9 cellular contexts compared by ENCODE assay signal in genomic region chr18:63022429-63023022, GRCh38.
DNase-seq lines count a peak whose midpoint lies in the region; ATAC-seq and TF ChIP-seq lines count a peak whose summit lies in the region.
"Had no signal": no experiment of that assay in that cellular context is flagged by ENCODE, and none has a peak within 500 bp of the region (broad histone marks: within the 10 kb centered on the region; RNA-seq: fewer than 3 reads in every experiment).

No MANE protein-coding gene starts in this region.

- H3K79me2 ChIP-seq in KMS-11 (ENCODE audit: insufficient read depth, low read depth) = no peaks in the 10 kb centered on the region

- peaks cover 4% of the 10 kb centered on the region for H3K36me3 Mint-ChIP-seq in activated CD8-positive, alpha-beta T cell treated with anti-CD3 and anti-CD28 coated beads for 36 hours (ENCODE audit: low read depth)
- H3K36me3 Mint-ChIP-seq in activated CD8-positive, alpha-beta T cell treated with anti-CD3 and anti-CD28 coated beads, Interleukin-2, amount 10 ng/mL, durations not matched to agents 7 days and 5 days (ENCODE audit: low read depth) = peaks cover 5% of the 10 kb centered on the region
- H3K36me3 Mint-ChIP-seq in endodermal cell (ENCODE audit: low read depth) = no peaks in the 10 kb centered on the region
- H3K36me3 Mint-ChIP-seq: CD4-positive, CD25-positive, alpha-beta regulatory T cell had no signal

- no peak overlapping the region for H3K4me3 Mint-ChIP-seq in activated CD8-positive, alpha-beta T cell treated with anti-CD3 and anti-CD28 coated beads for 36 hours
- H3K4me3 Mint-ChIP-seq in activated CD8-positive, alpha-beta T cell treated with anti-CD3 and anti-CD28 coated beads, Interleukin-2, amount 10 ng/mL, durations not matched to agents 7 days and 5 days = no peak overlapping the region
- no peak overlapping the region for H3K4me3 Mint-ChIP-seq in endodermal cell
- H3K4me3 Mint-ChIP-seq: CD4-positive, CD25-positive, alpha-beta regulatory T cell had no signal

- H3K9ac ChIP-seq in KMS-11 (no peak overlapping the region), endodermal cell (ENCODE audit: extremely low read depth, low read length, poor library complexity, severe bottlenecking) (no peak overlapping the region)

- CTCF ChIA-PET in activated CD8-positive, alpha-beta T cell treated with anti-CD3 and anti-CD28 coated beads for 36 hours (lab: Charles Lee) = interaction anchor here (0.7 to 1.9 kb wide), 18 partner anchors 9 to 320 kb away, joined by 3 to 15 read pairs (median 3); partner anchors contain the start of gene BCL2
- CTCF ChIA-PET in activated CD8-positive, alpha-beta T cell treated with anti-CD3 and anti-CD28 coated beads, Interleukin-2, amount 10 ng/mL, durations not matched to agents 7 days and 5 days (lab: Charles Lee) = interaction anchor here (0.8 to 7.5 kb wide), 5 partner anchors 10 to 420 kb away, joined by 3 to 144 read pairs (median 4); no protein-coding TSS in a partner anchor

- H3K27ac ChIP-seq in KMS-11 (no peak overlapping the region), endodermal cell (ENCODE audit: low read depth, low read length) (no peak overlapping the region), psoas muscle (no peak overlapping the region)

- H3K4me3 ChIP-seq in KMS-11 (IDR thresholded peaks at IDR 0.05; ENCODE audit: insufficient read depth, low read depth, low read length) = no peak overlapping the region
- no peak overlapping the region for H3K4me3 ChIP-seq in endodermal cell (ENCODE audit: low read length)
- no peak overlapping the region for H3K4me3 ChIP-seq in psoas muscle

- no peak overlapping the region for H2AFZ ChIP-seq in KMS-11 (ENCODE audit: low read depth)

- no peaks in the 10 kb centered on the region for H3K27me3 ChIP-seq in KMS-11 (ENCODE audit: insufficient read depth, low read depth)
- H3K27me3 ChIP-seq in endodermal cell (ENCODE audit: control insufficient read depth, insufficient read depth, low read length, poor library complexity, severe bottlenecking) = no peaks in the 10 kb centered on the region
- H3K27me3 ChIP-seq in psoas muscle (ENCODE audit: insufficient read depth in 3 of 3, low read length in 2 of 3) = no peaks in the 10 kb centered on the region

- H3K36me3 ChIP-seq in KMS-11 (ENCODE audit: insufficient read depth) (no peaks in the 10 kb centered on the region), endodermal cell (ENCODE audit: control insufficient read depth, insufficient read depth, low read length) (no peaks in the 10 kb centered on the region), psoas muscle (ENCODE audit: insufficient read depth in 1 of 2, low read depth in 1 of 2) (no peaks in the 10 kb centered on the region)

- H3K4me1 ChIP-seq in KMS-11 (ENCODE audit: low read depth, poor library complexity, severe bottlenecking) = peaks cover 7% of the 10 kb centered on the region
- no peaks in the 10 kb centered on the region for H3K4me1 ChIP-seq in endodermal cell (ENCODE audit: control insufficient read depth, insufficient read depth, low read length)
- no peaks in the 10 kb centered on the region for H3K4me1 ChIP-seq in psoas muscle

- peak; percentile 24 for DNase-seq in activated CD8-positive, alpha-beta T cell treated with anti-CD3 and anti-CD28 coated beads for 36 hours
- DNase-seq in activated CD8-positive, alpha-beta T cell treated with anti-CD3 and anti-CD28 coated beads, Interleukin-2, amount 10 ng/mL, durations not matched to agents 7 days and 5 days = no peak
- DNase-seq in endodermal cell = peak; percentile 91
- DNase-seq in psoas muscle = no peak
- DNase-seq in NCI-H146 (lab: John Stamatoyannopoulos, UW) = no peak
- no peak for DNase-seq in globus pallidus (ENCODE audit: low spot score)

- no peaks in the 10 kb centered on the region for H4K20me1 ChIP-seq in KMS-11 (ENCODE audit: insufficient read depth)

- 84% methylated on average over 16 to 26 of the region's 26 CpGs for WGBS in endodermal cell (ENCODE audit: insufficient coverage in 1 of 2, insufficient read length in 1 of 2), 2 experiments
- 65 to 76% (median 70%) methylated on average over 26 of the region's 26 CpGs for WGBS in psoas muscle, 3 donors

- H3K4me1 Mint-ChIP-seq in activated CD8-positive, alpha-beta T cell treated with anti-CD3 and anti-CD28 coated beads for 36 hours (ENCODE audit: low read depth) = no peaks in the 10 kb centered on the region
- no peaks in the 10 kb centered on the region for H3K4me1 Mint-ChIP-seq in activated CD8-positive, alpha-beta T cell treated with anti-CD3 and anti-CD28 coated beads, Interleukin-2, amount 10 ng/mL, durations not matched to agents 7 days and 5 days (ENCODE audit: low read depth)
- H3K4me1 Mint-ChIP-seq in endodermal cell = peaks cover 5% of the 10 kb centered on the region
- H3K4me1 Mint-ChIP-seq: CD4-positive, CD25-positive, alpha-beta regulatory T cell had no signal

- no peaks in the 10 kb centered on the region for H3K27me3 Mint-ChIP-seq in activated CD8-positive, alpha-beta T cell treated with anti-CD3 and anti-CD28 coated beads for 36 hours
- H3K27me3 Mint-ChIP-seq in activated CD8-positive, alpha-beta T cell treated with anti-CD3 and anti-CD28 coated beads, Interleukin-2, amount 10 ng/mL, durations not matched to agents 7 days and 5 days (ENCODE audit: low read depth) = peaks cover 15% of the 10 kb centered on the region
- H3K27me3 Mint-ChIP-seq in endodermal cell (ENCODE audit: insufficient read depth) = peaks cover 16% of the 10 kb centered on the region

- no peak overlapping the region for H3K4me2 ChIP-seq in KMS-11

- H3K9me3 ChIP-seq in endodermal cell (ENCODE audit: control insufficient read depth, low read length) = peaks cover 10% of the 10 kb centered on the region
- peaks cover 6% of the 10 kb centered on the region for H3K9me3 ChIP-seq in psoas muscle

- peak; percentile 55 for TF ChIP-seq CTCF in activated CD8-positive, alpha-beta T cell treated with anti-CD3 and anti-CD28 coated beads for 36 hours (IDR thresholded peaks at IDR 0.05)
- TF ChIP-seq CTCF in KMS-11 (conservative IDR thresholded peaks at IDR 0.05; ENCODE audit: low read depth, low read length) (peak; percentile 76), endodermal cell (conservative IDR thresholded peaks at IDR 0.05) (peak; percentile 91), psoas muscle (IDR thresholded peaks at IDR 0.05) (peak; percentile 11)

- intact Hi-C loops in activated CD8-positive, alpha-beta T cell treated with anti-CD3 and anti-CD28 coated beads for 36 hours (cut with micrococcal nuclease) = no loop called here
- intact Hi-C loops in psoas muscle (cut with DNase I) = no loop called here

- H3K9me3 Mint-ChIP-seq in activated CD8-positive, alpha-beta T cell treated with anti-CD3 and anti-CD28 coated beads for 36 hours = peaks cover 6% of the 10 kb centered on the region
- peaks cover 7% of the 10 kb centered on the region for H3K9me3 Mint-ChIP-seq in activated CD8-positive, alpha-beta T cell treated with anti-CD3 and anti-CD28 coated beads, Interleukin-2, amount 10 ng/mL, durations not matched to agents 7 days and 5 days (ENCODE audit: insufficient read depth)
- peaks cover 15% of the 10 kb centered on the region for H3K9me3 Mint-ChIP-seq in endodermal cell

- POLR2A ChIA-PET in activated CD8-positive, alpha-beta T cell treated with anti-CD3 and anti-CD28 coated beads for 36 hours (lab: Charles Lee) = no interaction called here
- POLR2A ChIA-PET in activated CD8-positive, alpha-beta T cell treated with anti-CD3 and anti-CD28 coated beads, Interleukin-2, amount 10 ng/mL, durations not matched to agents 7 days and 5 days (lab: Charles Lee) = no interaction called here

- no peak overlapping the region for H3K27ac Mint-ChIP-seq in activated CD8-positive, alpha-beta T cell treated with anti-CD3 and anti-CD28 coated beads for 36 hours
- H3K27ac Mint-ChIP-seq in activated CD8-positive, alpha-beta T cell treated with anti-CD3 and anti-CD28 coated beads, Interleukin-2, amount 10 ng/mL, durations not matched to agents 7 days and 5 days = no peak overlapping the region
- H3K27ac Mint-ChIP-seq in endodermal cell = no peak overlapping the region
- H3K27ac Mint-ChIP-seq: CD4-positive, CD25-positive, alpha-beta regulatory T cell had no signal

- peak; percentile 61 for ATAC-seq in activated CD8-positive, alpha-beta T cell treated with anti-CD3 and anti-CD28 coated beads for 36 hours
- no peak for ATAC-seq in activated CD8-positive, alpha-beta T cell treated with anti-CD3 and anti-CD28 coated beads, Interleukin-2, amount 10 ng/mL, durations not matched to agents 7 days and 5 days
- ATAC-seq in psoas muscle (no peak), GM19023 (IDR thresholded peaks at IDR 0.05; ENCODE audit: unreplicated experiment) (no peak)

Comparison
In these comparisons a context has a peak if more than half of its experiments do, and no peak if none do; other contexts are left out.
1. DNase-seq: peak in activated CD8-positive, alpha-beta T cell treated with anti-CD3 and anti-CD28 coated beads for 36 hours (single experiment) and endodermal cell (single experiment); none in activated CD8-positive, alpha-beta T cell treated with anti-CD3 and anti-CD28 coated beads, Interleukin-2, amount 10 ng/mL, durations not matched to agents 7 days and 5 days (single experiment), psoas muscle (0 of 2), NCI-H146 (single experiment) and globus pallidus (single experiment).
2. CTCF ChIP-seq: peak in every context shown above with its lines; median percentile 91 in endodermal cell; 76 in KMS-11; 55 in activated CD8-positive, alpha-beta T cell treated with anti-CD3 and anti-CD28 coated beads for 36 hours; 11 in psoas muscle.